Comparison of ENCODE assay signal across 29 cellular contexts in genomic region chr11:129042503-129042902, GRCh38.
"Had no signal": no experiment of that assay in that cellular context is flagged by ENCODE, and none has a peak within 500 bp of the region (broad histone marks: within the 10 kb centered on the region; RNA-seq: fewer than 3 reads in every experiment).

No MANE protein-coding gene starts in this region.

- H3K27ac ChIP-seq: ascending aorta, cardiac muscle cell, WERI-Rb-1 had no signal

- H3K9me3 ChIP-seq: ascending aorta had no signal

- H3K36me3 ChIP-seq: ascending aorta, cardiac muscle cell, WERI-Rb-1 had no signal

- H3K4me3 ChIP-seq: ascending aorta, cardiac muscle cell had no signal

- H3K4me1 ChIP-seq: ascending aorta had no signal

- ATAC-seq: activated CD4-positive, alpha-beta T cell treated with anti-CD3 and anti-CD28 coated beads for 36 hours; activated CD4-positive, CD25-positive, alpha-beta regulatory T cell treated with anti-CD3 and anti-CD28 coated beads, Interleukin-2, amount 50 U/mL, for 24 hours; activated CD8-positive, alpha-beta memory T cell treated with anti-CD3 and anti-CD28 coated beads, Interleukin-2, amount 10 ng/mL, durations not matched to agents 7 days and 5 days; activated CD8-positive, alpha-beta T cell treated with anti-CD3 and anti-CD28 coated beads, Interleukin-2, amount 10 ng/mL, durations not matched to agents 7 days and 5 days; activated naive CD8-positive, alpha-beta T cell treated with anti-CD3 and anti-CD28 coated beads, Interleukin-2, amount 50 U/mL, for 24 hours; WTC11 had no signal

- H3K27me3 ChIP-seq: ascending aorta, cardiac muscle cell had no signal

- DNase-seq: activated CD4-positive, alpha-beta memory T cell treated with anti-CD3 and anti-CD28 coated beads, Interleukin-2, amount 10 ng/mL, durations not matched to agents 7 days and 5 days; activated CD4-positive, alpha-beta T cell treated with anti-CD3 and anti-CD28 coated beads for 1 hour; activated CD4-positive, alpha-beta T cell treated with anti-CD3 and anti-CD28 coated beads for 36 hours; activated CD4-positive, alpha-beta T cell treated with anti-CD3 and anti-CD28 coated beads for 48 hours; activated CD4-positive, alpha-beta T cell treated with anti-CD3 and anti-CD28 coated beads, Interleukin-2, amount 10 ng/mL, durations not matched to agents 7 days and 5 days; activated CD4-positive, alpha-beta T cell treated with anti-CD3 and anti-CD28 coated beads, Interleukin-2, amount 50 U/mL, for 48 hours; activated CD4-positive, CD25-positive, alpha-beta regulatory T cell; activated CD8-positive, alpha-beta memory T cell treated with anti-CD3 and anti-CD28 coated beads for 24 hours; activated CD8-positive, alpha-beta memory T cell treated with anti-CD3 and anti-CD28 coated beads, Interleukin-2, amount 10 ng/mL, durations not matched to agents 7 days and 5 days; activated CD8-positive, alpha-beta memory T cell treated with anti-CD3 and anti-CD28 coated beads, Interleukin-2, amount 50 U/mL, for 48 hours; activated CD8-positive, alpha-beta T cell treated with anti-CD3 and anti-CD28 coated beads, Interleukin-2, amount 10 ng/mL, durations not matched to agents 7 days and 5 days; activated effector memory CD4-positive, alpha-beta T cell treated with Interleukin-2 at 50 U/mL for 16 hours; activated gamma-delta T cell; activated naive CD4-positive, alpha-beta T cell treated with anti-CD3 and anti-CD28 coated beads, Interleukin-2, amount 10 ng/mL, durations not matched to agents 7 days and 5 days; activated naive CD4-positive, alpha-beta T cell treated with Interleukin-2 at 50 U/mL for 16 hours; activated naive CD8-positive, alpha-beta T cell treated with anti-CD3 and anti-CD28 coated beads, Interleukin-2, amount 10 ng/mL, durations not matched to agents 7 days and 5 days; activated naive CD8-positive, alpha-beta T cell treated with anti-CD3 and anti-CD28 coated beads, Interleukin-2, amount 50 U/mL, for 24 hours; activated T-cell treated with anti-CD3 and anti-CD28 coated beads, Interleukin-2, amount 50 U/mL, for 24 hours; activated T-cell treated with anti-CD3 and anti-CD28 coated beads, Interleukin-2, amount 50 U/mL, for 48 hours; amygdala; caudate nucleus; cerebellar nuclear complex; T-helper 2 cell; T-helper 9 cell; WERI-Rb-1 had no signal
